1 cellular context compared by ENCODE assay signal in the genomic region with DNA sequence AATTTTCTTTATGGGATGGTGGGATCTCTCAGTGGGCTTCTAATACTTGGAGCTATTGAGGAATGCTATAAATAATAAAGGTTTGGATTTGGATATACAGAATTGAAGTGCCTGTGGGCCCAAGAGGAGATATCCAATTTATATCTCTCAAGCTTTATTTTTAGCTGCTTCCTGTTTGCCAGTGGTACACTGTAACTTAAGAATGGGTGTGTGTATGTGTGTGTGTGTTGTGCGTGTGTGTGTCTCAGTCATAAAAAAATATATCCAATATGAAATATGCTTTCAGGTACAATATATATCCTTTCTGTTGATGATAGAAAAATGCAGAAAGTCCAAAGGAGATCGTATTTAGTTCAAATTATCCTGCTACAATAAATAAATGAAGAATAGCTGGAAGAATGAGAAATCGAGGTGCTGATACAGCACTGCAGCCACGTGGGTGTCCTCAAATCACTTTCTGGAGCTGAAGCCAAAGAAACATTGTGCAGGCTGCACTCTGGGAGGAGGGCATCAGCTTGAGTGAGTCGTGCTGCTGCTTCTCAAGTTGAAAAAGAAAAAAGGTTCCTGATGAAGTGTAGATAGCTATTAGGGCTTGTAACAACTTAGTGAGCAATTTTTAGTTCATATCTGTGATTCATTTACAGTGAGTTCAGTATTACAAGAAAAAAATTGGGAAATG.
TF ChIP-seq lines count a peak whose summit lies in the region.

No MANE protein-coding gene starts in this region.

TF ChIP-seq in GM12878, 131 proteins besides CTCF, POLR2A, EP300 and RAD21:
- TF ChIP-seq MEF2A (IDR thresholded peaks at IDR 0.05; ENCODE audit: insufficient read depth, low read depth, low read length) (no peak), MXI1 (IDR thresholded peaks at IDR 0.05; ENCODE audit: low read depth, low read length) (no peak), POLR2AphosphoS2 (IDR thresholded peaks at IDR 0.05; ENCODE audit: low read depth, low read length) (no peak), NR2F1 (conservative IDR thresholded peaks at IDR 0.05) (no peak), ZNF384 (IDR thresholded peaks at IDR 0.05; ENCODE audit: borderline replicate concordance, low read depth, low read length) (no peak), HDGF (IDR thresholded peaks at IDR 0.05) (no peak), RBBP5 (conservative IDR thresholded peaks at IDR 0.05) (no peak), TAF1 (IDR thresholded peaks at IDR 0.05; ENCODE audit: borderline replicate concordance, low read depth, low read length) (no peak), KLF5 (IDR thresholded peaks at IDR 0.05; ENCODE audit: partially characterized antibody) (no peak), STAT1 (conservative IDR thresholded peaks at IDR 0.05) (no peak), HDAC2 (IDR thresholded peaks at IDR 0.05) (no peak), SIX5 (IDR thresholded peaks at IDR 0.05; ENCODE audit: low read depth, low read length, severe bottlenecking) (no peak)
- TF ChIP-seq, protein P1, sequence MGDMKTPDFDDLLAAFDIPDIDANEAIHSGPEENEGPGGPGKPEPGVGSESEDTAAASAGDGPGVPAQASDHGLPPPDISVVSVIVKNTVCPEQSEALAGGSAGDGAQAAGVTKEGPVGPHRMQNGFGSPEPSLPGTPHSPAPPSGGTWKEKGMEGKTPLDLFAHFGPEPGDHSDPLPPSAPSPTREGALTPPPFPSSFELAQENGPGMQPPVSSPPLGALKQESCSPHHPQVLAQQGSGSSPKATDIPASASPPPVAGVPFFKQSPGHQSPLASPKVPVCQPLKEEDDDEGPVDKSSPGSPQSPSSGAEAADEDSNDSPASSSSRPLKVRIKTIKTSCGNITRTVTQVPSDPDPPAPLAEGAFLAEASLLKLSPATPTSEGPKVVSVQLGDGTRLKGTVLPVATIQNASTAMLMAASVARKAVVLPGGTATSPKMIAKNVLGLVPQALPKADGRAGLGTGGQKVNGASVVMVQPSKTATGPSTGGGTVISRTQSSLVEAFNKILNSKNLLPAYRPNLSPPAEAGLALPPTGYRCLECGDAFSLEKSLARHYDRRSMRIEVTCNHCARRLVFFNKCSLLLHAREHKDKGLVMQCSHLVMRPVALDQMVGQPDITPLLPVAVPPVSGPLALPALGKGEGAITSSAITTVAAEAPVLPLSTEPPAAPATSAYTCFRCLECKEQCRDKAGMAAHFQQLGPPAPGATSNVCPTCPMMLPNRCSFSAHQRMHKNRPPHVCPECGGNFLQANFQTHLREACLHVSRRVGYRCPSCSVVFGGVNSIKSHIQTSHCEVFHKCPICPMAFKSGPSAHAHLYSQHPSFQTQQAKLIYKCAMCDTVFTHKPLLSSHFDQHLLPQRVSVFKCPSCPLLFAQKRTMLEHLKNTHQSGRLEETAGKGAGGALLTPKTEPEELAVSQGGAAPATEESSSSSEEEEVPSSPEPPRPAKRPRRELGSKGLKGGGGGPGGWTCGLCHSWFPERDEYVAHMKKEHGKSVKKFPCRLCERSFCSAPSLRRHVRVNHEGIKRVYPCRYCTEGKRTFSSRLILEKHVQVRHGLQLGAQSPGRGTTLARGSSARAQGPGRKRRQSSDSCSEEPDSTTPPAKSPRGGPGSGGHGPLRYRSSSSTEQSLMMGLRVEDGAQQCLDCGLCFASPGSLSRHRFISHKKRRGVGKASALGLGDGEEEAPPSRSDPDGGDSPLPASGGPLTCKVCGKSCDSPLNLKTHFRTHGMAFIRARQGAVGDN (IDR thresholded peaks at IDR 0.05) = no peak
- TF ChIP-seq, protein P2, sequence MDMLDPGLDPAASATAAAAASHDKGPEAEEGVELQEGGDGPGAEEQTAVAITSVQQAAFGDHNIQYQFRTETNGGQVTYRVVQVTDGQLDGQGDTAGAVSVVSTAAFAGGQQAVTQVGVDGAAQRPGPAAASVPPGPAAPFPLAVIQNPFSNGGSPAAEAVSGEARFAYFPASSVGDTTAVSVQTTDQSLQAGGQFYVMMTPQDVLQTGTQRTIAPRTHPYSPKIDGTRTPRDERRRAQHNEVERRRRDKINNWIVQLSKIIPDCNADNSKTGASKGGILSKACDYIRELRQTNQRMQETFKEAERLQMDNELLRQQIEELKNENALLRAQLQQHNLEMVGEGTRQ (IDR thresholded peaks at IDR 0.05; ENCODE audit: borderline replicate concordance, low read depth, low read length) = no peak
- TF ChIP-seq, protein P3, sequence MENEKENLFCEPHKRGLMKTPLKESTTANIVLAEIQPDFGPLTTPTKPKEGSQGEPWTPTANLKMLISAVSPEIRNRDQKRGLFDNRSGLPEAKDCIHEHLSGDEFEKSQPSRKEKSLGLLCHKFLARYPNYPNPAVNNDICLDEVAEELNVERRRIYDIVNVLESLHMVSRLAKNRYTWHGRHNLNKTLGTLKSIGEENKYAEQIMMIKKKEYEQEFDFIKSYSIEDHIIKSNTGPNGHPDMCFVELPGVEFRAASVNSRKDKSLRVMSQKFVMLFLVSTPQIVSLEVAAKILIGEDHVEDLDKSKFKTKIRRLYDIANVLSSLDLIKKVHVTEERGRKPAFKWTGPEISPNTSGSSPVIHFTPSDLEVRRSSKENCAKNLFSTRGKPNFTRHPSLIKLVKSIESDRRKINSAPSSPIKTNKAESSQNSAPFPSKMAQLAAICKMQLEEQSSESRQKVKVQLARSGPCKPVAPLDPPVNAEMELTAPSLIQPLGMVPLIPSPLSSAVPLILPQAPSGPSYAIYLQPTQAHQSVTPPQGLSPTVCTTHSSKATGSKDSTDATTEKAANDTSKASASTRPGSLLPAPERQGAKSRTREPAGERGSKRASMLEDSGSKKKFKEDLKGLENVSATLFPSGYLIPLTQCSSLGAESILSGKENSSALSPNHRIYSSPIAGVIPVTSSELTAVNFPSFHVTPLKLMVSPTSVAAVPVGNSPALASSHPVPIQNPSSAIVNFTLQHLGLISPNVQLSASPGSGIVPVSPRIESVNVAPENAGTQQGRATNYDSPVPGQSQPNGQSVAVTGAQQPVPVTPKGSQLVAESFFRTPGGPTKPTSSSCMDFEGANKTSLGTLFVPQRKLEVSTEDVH (IDR thresholded peaks at IDR 0.05; ENCODE audit: low read depth, partially characterized antibody) = no peak
